In genomic region chrY:8128578-8128977, GRCh38 we compare ENCODE assay signal across 3 cellular contexts.
"Had no signal": no experiment of that assay in that cellular context is flagged by ENCODE, and none has a peak within 500 bp of the region (broad histone marks: within the 10 kb centered on the region; RNA-seq: fewer than 3 reads in every experiment).

No MANE protein-coding gene starts in this region.

- DNase-seq: GDM1, GF-D8 had no signal

- H3K4me3 ChIP-seq: GM12878 had no signal

- ATAC-seq: GM12878 had no signal
